Comparison of ENCODE assay signal across 8 cellular contexts in the genomic region with DNA sequence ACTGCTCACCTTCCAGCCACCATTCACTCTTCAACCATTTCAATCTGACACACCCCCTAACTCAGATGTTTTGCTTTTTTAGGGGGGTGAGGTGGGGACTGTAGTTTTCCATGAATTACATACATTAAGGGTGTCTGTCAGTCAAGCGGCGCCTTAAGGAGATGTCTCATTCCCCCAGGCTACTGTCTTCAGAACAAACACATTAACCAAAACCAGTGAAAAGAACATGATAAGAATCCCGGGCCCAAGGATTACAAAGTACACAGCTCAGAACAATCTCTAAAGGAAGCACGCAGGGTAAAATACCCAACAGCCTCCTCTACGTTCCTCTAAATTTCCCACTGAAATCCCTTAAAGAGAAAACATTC.
DNase-seq lines count a peak whose midpoint lies in the region; ATAC-seq and TF ChIP-seq lines count a peak whose summit lies in the region.

No MANE protein-coding gene starts in this region.

- H4K20me1 ChIP-seq in DND-41 (ENCODE audit: insufficient read depth, low read length), result no peaks in the 10 kb centered on the region

- ATAC-seq in DND-41 (ENCODE audit: insufficient read depth, low read depth) (peak; percentile 11; the same call in 2 of the 3 replicates), naive B cell (ENCODE audit: low read depth in 2 of 2) (no peak), GM21619 (IDR thresholded peaks at IDR 0.05; ENCODE audit: unreplicated experiment) (no peak), GM21528 (IDR thresholded peaks at IDR 0.05; ENCODE audit: low FRiP score, unreplicated experiment) (no peak)

- peak overlapping the region; percentile 84 to 99 (median 96) for H3K4me3 Mint-ChIP-seq in naive B cell

- H3K27me3 ChIP-seq in DND-41 (ENCODE audit: insufficient read depth, low read length, poor library complexity), result no peaks in the 10 kb centered on the region
- H3K27me3 ChIP-seq in duodenal mucosa (ENCODE audit: control insufficient read depth in 1 of 2, insufficient read depth in 2 of 2, low read length in 2 of 2), result no peaks in the 10 kb centered on the region

- H3K27me3 Mint-ChIP-seq in naive B cell, result no peaks in the 10 kb centered on the region

- peak overlapping the region; percentile 78 to 86 for H3K4me3 ChIP-seq in DND-41 (ENCODE audit: low read depth in 1 of 2, low read length in 2 of 2)
- peak overlapping the region; percentile 73 to 84 for H3K4me3 ChIP-seq in duodenal mucosa (ENCODE audit: low read depth in 1 of 2, low read length in 2 of 2)

- peak overlapping the region; percentile 98 to 100 (median 100) for H3K27ac Mint-ChIP-seq in naive B cell

- H3K4me1 ChIP-seq in DND-41 (ENCODE audit: insufficient read depth, low read length) (peaks cover 40% of the 10 kb centered on the region), duodenal mucosa (ENCODE audit: control insufficient read depth in 1 of 2, insufficient read depth in 2 of 2, low read length in 2 of 2) (peaks cover 8 to 12% of the 10 kb centered on the region in 2 donors)

- H2AFZ ChIP-seq in DND-41 (ENCODE audit: low read depth, low read length), result peak overlapping the region; percentile 92

- peak overlapping the region; percentile 90 for H3K27ac ChIP-seq in DND-41 (ENCODE audit: low read length)
- H3K27ac ChIP-seq in duodenal mucosa (ENCODE audit: low read depth, low read length), result peak overlapping the region; percentile 82

- H3K9me3 ChIP-seq in DND-41 (ENCODE audit: insufficient read depth, low read length, severe bottlenecking) (no peaks in the 10 kb centered on the region), duodenal mucosa (ENCODE audit: control insufficient read depth in 1 of 2, low read length in 2 of 2) (no peaks in the 10 kb centered on the region)

- H3K4me2 ChIP-seq in DND-41 (ENCODE audit: insufficient read depth, low read length), result peak overlapping the region; percentile 81

- H3K36me3 ChIP-seq in DND-41 (ENCODE audit: insufficient read depth, low read length) (no peaks in the 10 kb centered on the region; the same call in 1 of the 2 replicates), duodenal mucosa (ENCODE audit: control insufficient read depth in 1 of 2, insufficient read depth in 2 of 2, low read length in 2 of 2) (no peaks in the 10 kb centered on the region)

- no peak for DNase-seq in DND-41
- DNase-seq in M059J (ENCODE audit: low read depth), result peak; percentile 2
- DNase-seq in naive B cell, result no peak
- DNase-seq in HPDE6-E6E7 (ENCODE audit: extremely low spot score), result no peak
- no peak for DNase-seq in NCI-H2196 treated with DMSO at 0.1 percent for 48 hours (lab: John Stamatoyannopoulos, UW; ENCODE audit: unreplicated experiment)

- peaks cover 44 to 57% (median 51%) of the 10 kb centered on the region in 3 donors for H3K4me1 Mint-ChIP-seq in naive B cell

- peaks cover 9% of the 10 kb centered on the region for H3K79me2 ChIP-seq in DND-41 (ENCODE audit: insufficient read depth, low read length)

- H3K36me3 Mint-ChIP-seq in naive B cell, result no peaks in the 10 kb centered on the region

- no peak for TF ChIP-seq CTCF in DND-41 (IDR thresholded peaks at IDR 0.05; ENCODE audit: borderline replicate concordance, extremely low read depth, low read length, poor library complexity, severe bottlenecking)

- H3K9me3 Mint-ChIP-seq in naive B cell, result no peaks in the 10 kb centered on the region

- H3K9ac ChIP-seq in DND-41 (ENCODE audit: low read depth, low read length) (peak overlapping the region; percentile 78), duodenal mucosa (ENCODE audit: low read depth in 1 of 2, low read length in 2 of 2) (peak overlapping the region; percentile 85 to 96)
